ENCODE assay signal across 15 cellular contexts in the genomic region with DNA sequence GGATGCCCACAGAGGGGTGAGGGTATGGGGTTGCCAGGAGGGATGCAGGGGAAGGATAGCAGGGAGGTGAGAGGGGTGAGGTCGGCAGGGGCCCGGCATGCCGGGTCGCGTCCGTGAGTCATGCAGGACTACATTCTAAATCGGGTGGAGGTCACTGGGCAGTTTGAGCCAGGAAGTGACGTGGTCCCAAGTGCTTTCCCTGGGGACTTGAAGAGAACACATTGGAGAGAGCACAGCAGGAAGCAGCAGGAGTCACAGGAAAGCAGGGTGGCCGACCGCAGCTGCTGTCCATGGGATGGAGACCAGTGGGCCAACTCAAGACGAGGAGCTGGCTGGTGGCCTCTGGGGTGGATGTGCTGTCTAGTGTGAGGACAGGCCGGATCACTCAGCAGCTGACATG.
"Had no signal": no experiment of that assay in that cellular context is flagged by ENCODE, and none has a peak within 500 bp of the region (broad histone marks: within the 10 kb centered on the region; RNA-seq: fewer than 3 reads in every experiment).

No MANE protein-coding gene starts in this region.

- DNase-seq: activated CD4-positive, alpha-beta T cell treated with anti-CD3 and anti-CD28 coated beads for 1 hour; activated CD8-positive, alpha-beta memory T cell treated with anti-CD3 and anti-CD28 coated beads, Interleukin-2, amount 50 U/mL, for 4 hours; activated CD8-positive, alpha-beta T cell treated with anti-CD3 and anti-CD28 coated beads for 36 hours; activated gamma-delta T cell treated with Interleukin-2 at 50 U/mL for 16 hours; activated naive CD8-positive, alpha-beta T cell treated with anti-CD3 and anti-CD28 coated beads for 36 hours; activated T-cell treated with anti-CD3 and anti-CD28 coated beads, Interleukin-2, amount 50 U/mL, for 72 hours; anterior cingulate cortex; kidney glomerular epithelial cell; mucosa of descending colon; nucleus accumbens; stimulated activated CD4-positive, alpha-beta T cell treated with anti-CD3 and anti-CD28 coated beads, Interleukin-4, amount 100 ng/mL, for 1 hour; stimulated activated CD8-positive, alpha-beta memory T cell treated with anti-CD3 and anti-CD28 coated beads, Interleukin-4, amount 100 ng/mL, for 48 hours; T-cell had no signal

- H3K4me3 ChIP-seq: breast epithelium, mucosa of descending colon had no signal

- H3K27ac ChIP-seq: breast epithelium had no signal

- H3K36me3 ChIP-seq: breast epithelium had no signal

- H3K4me1 ChIP-seq: breast epithelium had no signal

- ATAC-seq: activated CD8-positive, alpha-beta T cell treated with anti-CD3 and anti-CD28 coated beads for 36 hours; activated T-cell treated with anti-CD3 and anti-CD28 coated beads, Interleukin-2, amount 50 U/mL, for 72 hours; mucosa of descending colon; natural killer cell treated with Interleukin-12 subunit alpha and Interleukin-12 subunit beta and Interleukin-15 and Interleukin-18, amount 100 ng/mL, for 72 hours; T-cell had no signal

- H3K9me3 ChIP-seq: breast epithelium, mucosa of descending colon had no signal
